Comparison of ENCODE assay signal across 30 cellular contexts in genomic region chr7:158467562-158467961, GRCh38.
"Had no signal": no experiment of that assay in that cellular context is flagged by ENCODE, and none has a peak within 500 bp of the region (broad histone marks: within the 10 kb centered on the region; RNA-seq: fewer than 3 reads in every experiment).

No MANE protein-coding gene starts in this region.

- H3K4me3 ChIP-seq: ascending aorta, cardiac muscle cell, MG63 had no signal

- H3K27ac ChIP-seq: ascending aorta, cardiac muscle cell, VCaP had no signal

- ATAC-seq: activated CD8-positive, alpha-beta T cell treated with anti-CD3 and anti-CD28 coated beads, Interleukin-2, amount 10 ng/mL, durations not matched to agents 7 days and 5 days had no signal

- H3K9me3 ChIP-seq: ascending aorta, MG63 had no signal

- H3K9me3 Mint-ChIP-seq: activated naive CD4-positive, alpha-beta T cell treated with anti-CD3 and anti-CD28 coated beads, Interleukin-2, amount 50 U/mL, for 24 hours had no signal

- H3K36me3 ChIP-seq: ascending aorta, cardiac muscle cell, MG63 had no signal

- H3K27ac Mint-ChIP-seq: activated CD8-positive, alpha-beta T cell treated with anti-CD3 and anti-CD28 coated beads, Interleukin-2, amount 10 ng/mL, durations not matched to agents 7 days and 5 days; activated naive CD4-positive, alpha-beta T cell treated with anti-CD3 and anti-CD28 coated beads, Interleukin-2, amount 50 U/mL, for 24 hours; activated naive CD8-positive, alpha-beta T cell treated with anti-CD3 and anti-CD28 coated beads, Interleukin-2, amount 10 ng/mL, durations not matched to agents 7 days and 5 days; activated T-cell treated with anti-CD3 and anti-CD28 coated beads, Interleukin-2, amount 50 U/mL, for 24 hours; activated T-helper 2 cell treated with anti-CD3 and anti-CD28 coated beads, Interferon-gamma antibody, Interleukin-2, Interleukin-4, amounts not matched to agents 10 μg/mL and 5 μg/mL and 100 μg/mL, durations not matched to agents 14 hours and 24 hours and 36 hours had no signal

- H3K4me1 Mint-ChIP-seq: activated naive CD4-positive, alpha-beta T cell treated with anti-CD3 and anti-CD28 coated beads, Interleukin-2, amount 50 U/mL, for 24 hours; activated naive CD8-positive, alpha-beta T cell treated with anti-CD3 and anti-CD28 coated beads, Interleukin-2, amount 10 ng/mL, durations not matched to agents 7 days and 5 days; central memory CD8-positive, alpha-beta T cell had no signal

- H3K4me1 ChIP-seq: ascending aorta had no signal

- H3K36me3 Mint-ChIP-seq: activated naive CD4-positive, alpha-beta T cell treated with anti-CD3 and anti-CD28 coated beads, Interleukin-2, amount 50 U/mL, for 24 hours; activated naive CD8-positive, alpha-beta T cell treated with anti-CD3 and anti-CD28 coated beads, Interleukin-2, amount 10 ng/mL, durations not matched to agents 7 days and 5 days had no signal

- DNase-seq: activated CD4-positive, alpha-beta T cell treated with anti-CD3 and anti-CD28 coated beads for 1 hour; activated CD4-positive, alpha-beta T cell treated with anti-CD3 and anti-CD28 coated beads for 48 hours; activated CD4-positive, alpha-beta T cell treated with anti-CD3 and anti-CD28 coated beads, Interleukin-2, amount 50 U/mL, for 4 hours; activated CD4-positive, CD25-positive, alpha-beta regulatory T cell; activated CD8-positive, alpha-beta T cell treated with anti-CD3 and anti-CD28 coated beads, Interleukin-2, amount 10 ng/mL, durations not matched to agents 7 days and 5 days; activated gamma-delta T cell; activated naive CD4-positive, alpha-beta T cell treated with Interleukin-2 at 50 U/mL for 16 hours; activated naive CD8-positive, alpha-beta T cell treated with anti-CD3 and anti-CD28 coated beads, Interleukin-2, amount 10 ng/mL, durations not matched to agents 7 days and 5 days; activated T-cell treated with anti-CD3 and anti-CD28 coated beads, Interleukin-2, amount 50 U/mL, for 24 hours; amygdala; MG63; NCI-H1105 treated with DMSO at 0.1 percent for 48 hours; NCI-H1436; NCI-H1694; NCI-H1930; NCI-H2081 treated with DMSO at 0.1 percent for 48 hours; NCI-H510A; NCI-H748 treated with DMSO at 0.1 percent for 48 hours; OCI-M1; Right ventricle myocardium superior; SW 1271; T-helper 1 cell; T-helper 2 cell; T-helper 9 cell had no signal

- H3K27me3 ChIP-seq: ascending aorta, cardiac muscle cell, MG63 had no signal

- H3K4me3 Mint-ChIP-seq: activated CD8-positive, alpha-beta T cell treated with anti-CD3 and anti-CD28 coated beads, Interleukin-2, amount 10 ng/mL, durations not matched to agents 7 days and 5 days; activated naive CD4-positive, alpha-beta T cell treated with anti-CD3 and anti-CD28 coated beads, Interleukin-2, amount 50 U/mL, for 24 hours; activated naive CD8-positive, alpha-beta T cell treated with anti-CD3 and anti-CD28 coated beads, Interleukin-2, amount 10 ng/mL, durations not matched to agents 7 days and 5 days; activated T-cell treated with anti-CD3 and anti-CD28 coated beads, Interleukin-2, amount 50 U/mL, for 24 hours; central memory CD8-positive, alpha-beta T cell had no signal
